Comparison of ENCODE assay signal across 18 cellular contexts in genomic region chr17:2108170-2108569, GRCh38.
"Had no signal": no experiment of that assay in that cellular context is flagged by ENCODE, and none has a peak within 500 bp of the region (broad histone marks: within the 10 kb centered on the region; RNA-seq: fewer than 3 reads in every experiment).

No MANE protein-coding gene starts in this region.

- H3K36me3 ChIP-seq: cardiac muscle cell, left lung, vagina had no signal

- DNase-seq: activated CD4-positive, alpha-beta T cell treated with anti-CD3 and anti-CD28 coated beads, Interleukin-2, amount 10 ng/mL, durations not matched to agents 7 days and 5 days; activated CD8-positive, alpha-beta memory T cell treated with anti-CD3 and anti-CD28 coated beads for 24 hours; activated CD8-positive, alpha-beta memory T cell treated with anti-CD3 and anti-CD28 coated beads, Interleukin-2, amount 50 U/mL, for 48 hours; activated gamma-delta T cell; activated T-cell treated with anti-CD3 and anti-CD28 coated beads, Interleukin-2, amount 50 U/mL, for 48 hours; effector memory CD8-positive, alpha-beta T cell; foreskin melanocyte; hypothalamus; mammary epithelial cell; midbrain; nucleus accumbens; stimulated activated CD4-positive, alpha-beta T cell treated with anti-CD3 and anti-CD28 coated beads, Interleukin-12 subunit alpha, Interleukin-12 subunit beta, amount 100 ng/mL, for 4 hours; stimulated activated CD4-positive, alpha-beta T cell treated with anti-CD3 and anti-CD28 coated beads, Interleukin-1b, Interleukin-23, amount 100 ng/mL, for 48 hours; stimulated activated naive CD4-positive, alpha-beta T cell treated with Interleukin-2 at 50 U/mL for 16 hours; trophoblast cell had no signal

- H3K27me3 ChIP-seq: cardiac muscle cell, left lung, vagina had no signal

- H3K27ac ChIP-seq: cardiac muscle cell, left lung, vagina had no signal

- H3K4me3 ChIP-seq: cardiac muscle cell, left lung, vagina had no signal

- H3K9me3 ChIP-seq: left lung, vagina had no signal
